Comparison of ENCODE assay signal across 8 cellular contexts in the genomic region with DNA sequence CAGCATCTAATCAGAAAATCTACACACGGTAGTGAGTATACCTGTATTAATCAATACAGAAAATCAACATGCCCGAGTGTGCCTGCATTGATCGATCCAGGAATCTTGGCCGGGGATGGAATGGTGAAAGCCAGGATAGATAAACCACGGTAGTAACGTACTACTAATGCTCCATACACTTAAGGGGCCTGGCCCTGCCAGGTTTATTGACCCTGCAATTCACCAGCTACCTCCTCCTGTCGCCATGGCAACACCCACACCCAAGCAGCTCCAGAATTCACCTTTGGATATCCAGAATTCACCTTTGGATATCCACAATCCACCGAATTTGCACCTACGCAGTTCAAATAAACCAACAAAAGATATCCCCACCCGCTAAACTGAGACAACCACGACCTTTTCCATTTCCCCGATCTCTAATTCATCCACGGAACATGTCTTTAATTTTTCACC. TPM values are rescaled to one million over a fixed set of nuclear protein-coding genes. Genes with fewer than 3 reads are reported as not detected.
DNase-seq lines count a peak whose midpoint lies in the region; ATAC-seq and TF ChIP-seq lines count a peak whose summit lies in the region.

No MANE protein-coding gene starts in this region.

- H3K27ac Mint-ChIP-seq in Caco-2 (ENCODE audit: unreplicated experiment) = no peak overlapping the region

- H3K9me3 ChIP-seq in Caco-2 (no peaks in the 10 kb centered on the region), heart right ventricle (no peaks in the 10 kb centered on the region)

- H3K36me3 Mint-ChIP-seq in Caco-2 (ENCODE audit: insufficient read depth, unreplicated experiment) = no peaks in the 10 kb centered on the region

- ATAC-seq in heart right ventricle (no peak), HG02623 (IDR thresholded peaks at IDR 0.05; ENCODE audit: unreplicated experiment) (no peak), GM21381 (IDR thresholded peaks at IDR 0.05; ENCODE audit: unreplicated experiment) (no peak), GM19328 (IDR thresholded peaks at IDR 0.05; ENCODE audit: unreplicated experiment) (no peak)

- intact Hi-C loops in Caco-2 (cut with micrococcal nuclease; ENCODE audit: unreplicated experiment) (loop anchor here (1.0 to 5.0 kb wide), 3 partner anchors 13 to 95 kb away; no protein-coding TSS in a partner anchor), heart right ventricle (cut with DNase I) (loop anchor here in 9 of 10 donors (1.0 to 5.0 kb wide), 7 partner anchors 15 to 377 kb away; a partner anchor contains a TSS)

- H3K9me3 Mint-ChIP-seq in Caco-2 (ENCODE audit: unreplicated experiment) = no peaks in the 10 kb centered on the region

- 24 to 30% methylated on average over 13 of the region's 13 CpGs for WGBS in heart right ventricle, 2 donors

- H3K27me3 ChIP-seq in Caco-2 (replicated peaks; ENCODE audit: control insufficient read depth, insufficient read depth, low read length) (no peaks in the 10 kb centered on the region), heart right ventricle (no peaks in the 10 kb centered on the region)

- H3K4me1 Mint-ChIP-seq in Caco-2 (ENCODE audit: low read depth, unreplicated experiment) = peaks cover 5% of the 10 kb centered on the region

- H3K4me3 ChIP-seq in Caco-2 (ENCODE audit: low read depth, low read length) (peak overlapping the region; percentile 60), WI38 (ENCODE audit: low read depth, low read length) (peak overlapping the region; percentile 79), heart right ventricle (peak overlapping the region; percentile 44 to 75 (median 66)), skeletal muscle cell (ENCODE audit: low read depth, low read length) (peak overlapping the region; percentile 64)

- peak; percentile 82 to 89 for DNase-seq in Caco-2
- DNase-seq in M059J (ENCODE audit: low read depth) = peak; percentile 12
- peak; percentile 29 to 31 for DNase-seq in heart right ventricle
- no peak for DNase-seq in skeletal muscle cell (ENCODE audit: low read depth)

- H3K4me3 Mint-ChIP-seq in Caco-2 (ENCODE audit: unreplicated experiment) = no peak overlapping the region

- POLR2A ChIA-PET in Caco-2 (lab: Charles Lee) = interaction anchor here (0.6 to 1.8 kb wide), 5 partner anchors 15 to 131 kb away, joined by 3 to 10 read pairs (median 4); a partner anchor contains a TSS

- TF ChIP-seq CTCF in Caco-2 (IDR thresholded peaks at IDR 0.05; ENCODE audit: insufficient read depth in 1 of 2, low read depth in 1 of 2, low read length in 1 of 2, severe bottlenecking in 1 of 2, unreplicated experiment in 1 of 2) (no peak), WI38 (IDR thresholded peaks at IDR 0.05; ENCODE audit: low read depth, low read length) (no peak), heart right ventricle (IDR thresholded peaks at IDR 0.05) (no peak)

- CTCF ChIA-PET in Caco-2 (lab: Charles Lee) = interaction anchor here (0.6 to 3.7 kb wide), 5 partner anchors 15 to 376 kb away, joined by 4 to 14 read pairs (median 5); no protein-coding TSS in a partner anchor

- H3K27ac ChIP-seq in heart right ventricle = peak overlapping the region; percentile 95 to 100 (median 99)

- BruUV-seq in Caco-2 (replicated peaks; lab: Mats Ljungman, UMichigan) = no TSS peak

- H3K27me3 Mint-ChIP-seq in Caco-2 (ENCODE audit: insufficient read depth, unreplicated experiment) = no peaks in the 10 kb centered on the region

- no peaks in the 10 kb centered on the region for H3K36me3 ChIP-seq in Caco-2 (ENCODE audit: control insufficient read depth, insufficient read depth, low read length)
- H3K36me3 ChIP-seq in heart right ventricle = no peaks in the 10 kb centered on the region

- peaks cover 17% of the 10 kb centered on the region for H3K4me1 ChIP-seq in Caco-2
- peaks cover 6 to 37% (median 31%) of the 10 kb centered on the region in 9 donors for H3K4me1 ChIP-seq in heart right ventricle

RNA-seq across cellular contexts. Expression of a gene that starts 14.8 kb away (rescaled TPM):
- total RNA-seq in Caco-2 (2022) = 405 and 437 TPM in 2 replicates
- 184 and 291 TPM in 2 replicates for total RNA-seq in M059J (2014; rRNA removed; shearing (Covaris generic))
- 100 to 1,000 TPM; 409 to 787 (median 454) TPM for total RNA-seq in heart right ventricle
- 100 to 1,000 TPM; 293 to 352 TPM for polyA plus RNA-seq in heart right ventricle

RNA-seq across cellular contexts. Expression of a gene that starts 50.3 kb away (rescaled TPM):
- 17.1 and 18.0 TPM in 2 replicates for total RNA-seq in Caco-2 (2022)
- total RNA-seq in M059J (2014; rRNA removed; shearing (Covaris generic)) = 4.6 and 8.2 TPM in 2 replicates
- total RNA-seq in heart right ventricle = 10 to 100 TPM; 11.2 to 16.7 (median 13.5) TPM
- polyA plus RNA-seq in heart right ventricle = 10 to 100 TPM in 1 of 2 donors, 1 to 10 TPM in 1; 4.3 to 15.9 TPM
